19 cellular contexts compared by ENCODE assay signal in the genomic region with DNA sequence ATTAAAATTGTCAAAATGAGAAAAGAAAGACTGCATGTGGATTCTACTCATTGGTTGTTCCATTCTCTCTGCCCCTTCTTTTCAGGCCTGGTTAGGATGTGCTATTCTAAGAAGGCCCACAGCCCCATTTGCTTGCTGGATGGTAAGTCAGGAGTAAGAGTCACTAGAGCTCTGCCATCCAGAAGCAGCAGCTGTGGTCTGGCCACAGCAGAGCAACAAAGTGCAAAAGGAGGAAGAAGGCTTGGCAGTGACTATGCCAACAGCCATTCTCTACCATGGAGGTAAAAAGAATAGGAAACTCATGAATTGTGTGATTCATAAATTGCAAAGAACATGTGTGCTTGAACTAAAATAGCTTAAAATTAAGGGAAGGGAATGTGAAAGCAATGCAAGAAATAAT.
"Had no signal": no experiment of that assay in that cellular context is flagged by ENCODE, and none has a peak within 500 bp of the region (broad histone marks: within the 10 kb centered on the region; RNA-seq: fewer than 3 reads in every experiment).

No MANE protein-coding gene starts in this region.

- H3K4me3 Mint-ChIP-seq: dendritic cell treated with granulocyte-macrophage colony-stimulating factor and Interleukin-4, amounts not matched to agents 40 ng/mL and 50 ng/mL, for 4 days; memory B cell; natural killer cell treated with Interleukin-12 subunit alpha and Interleukin-12 subunit beta and Interleukin-15 and Interleukin-18, amount 100 ng/mL, for 72 hours had no signal

- H3K4me1 Mint-ChIP-seq: memory B cell had no signal

- DNase-seq: activated CD4-positive, alpha-beta T cell treated with anti-CD3 and anti-CD28 coated beads for 1 hour; activated CD4-positive, alpha-beta T cell treated with anti-CD3 and anti-CD28 coated beads, Interleukin-2, amount 50 U/mL, for 4 hours; activated naive CD4-positive, alpha-beta T cell treated with Interleukin-2 at 50 U/mL for 16 hours; activated T-cell treated with anti-CD3 and anti-CD28 coated beads for 4 hours; aorta; hippocampal formation; kidney; left lung; posterior cingulate gyrus; small intestine; stimulated activated CD4-positive, alpha-beta T cell treated with anti-CD3 and anti-CD28 coated beads, Interleukin-4, amount 100 ng/mL, for 4 hours; stimulated activated CD8-positive, alpha-beta memory T cell treated with anti-CD3 and anti-CD28 coated beads, Interleukin-4, amount 100 ng/mL, for 48 hours; stimulated activated naive CD4-positive, alpha-beta T cell treated with Interleukin-2 at 50 U/mL for 16 hours; T1000; transverse colon had no signal

- H3K27me3 Mint-ChIP-seq: dendritic cell treated with granulocyte-macrophage colony-stimulating factor and Interleukin-4, amounts not matched to agents 40 ng/mL and 50 ng/mL, for 4 days; natural killer cell treated with Interleukin-12 subunit alpha and Interleukin-12 subunit beta and Interleukin-15 and Interleukin-18, amount 100 ng/mL, for 72 hours had no signal

- H3K36me3 Mint-ChIP-seq: natural killer cell treated with Interleukin-12 subunit alpha and Interleukin-12 subunit beta and Interleukin-15 and Interleukin-18, amount 100 ng/mL, for 72 hours had no signal

- ATAC-seq: esophagus mucosa; left lung; natural killer cell treated with Interleukin-12 subunit alpha and Interleukin-12 subunit beta and Interleukin-15 and Interleukin-18, amount 100 ng/mL, for 72 hours had no signal

- H3K9me3 Mint-ChIP-seq: dendritic cell treated with granulocyte-macrophage colony-stimulating factor and Interleukin-4, amounts not matched to agents 40 ng/mL and 50 ng/mL, for 4 days; natural killer cell treated with Interleukin-12 subunit alpha and Interleukin-12 subunit beta and Interleukin-15 and Interleukin-18, amount 100 ng/mL, for 72 hours had no signal

- H3K27ac Mint-ChIP-seq: dendritic cell treated with granulocyte-macrophage colony-stimulating factor and Interleukin-4, amounts not matched to agents 40 ng/mL and 50 ng/mL, for 4 days; memory B cell; natural killer cell treated with Interleukin-12 subunit alpha and Interleukin-12 subunit beta and Interleukin-15 and Interleukin-18, amount 100 ng/mL, for 72 hours had no signal
